ENCODE assay signal across 7 cellular contexts in the genomic region with DNA sequence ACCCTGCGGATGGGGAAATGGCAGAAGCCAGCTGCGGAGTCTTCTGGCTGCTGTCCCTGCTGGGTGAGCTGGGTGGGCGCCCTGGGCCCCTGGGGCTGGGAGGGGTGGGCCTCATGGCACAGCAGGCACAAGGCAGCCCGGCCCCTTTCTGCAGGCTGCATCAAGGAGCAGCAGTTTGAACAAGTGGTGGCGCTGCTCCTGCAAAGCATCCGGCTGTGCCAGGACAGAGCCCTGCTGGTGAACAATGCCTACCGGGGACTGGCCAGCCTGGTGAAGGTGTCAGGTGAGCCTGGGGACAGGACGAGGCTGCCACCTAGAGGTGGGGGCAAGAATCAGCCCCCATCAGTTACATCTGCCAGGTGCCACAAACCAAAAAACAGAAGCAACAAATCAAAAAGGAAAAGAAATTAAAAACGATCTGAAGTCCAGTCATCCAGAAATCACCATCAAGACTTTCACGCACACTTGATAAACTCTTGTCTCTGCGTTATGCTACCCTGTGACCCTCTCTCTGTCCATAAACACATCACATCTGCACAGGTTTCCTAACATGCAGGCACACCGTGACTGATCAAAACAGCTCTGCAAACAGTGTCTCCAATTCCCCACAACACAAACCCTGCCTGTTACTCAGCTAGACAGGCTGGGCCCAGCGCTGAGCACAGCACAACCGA. TPM values are rescaled to one million over a fixed set of nuclear protein-coding genes. Genes with fewer than 3 reads are reported as not detected.
DNase-seq lines count a peak whose midpoint lies in the region; ATAC-seq, FAIRE-seq and TF ChIP-seq lines count a peak whose summit lies in the region.

No MANE protein-coding gene starts in this region.

- no peak overlapping the region for H2AFZ ChIP-seq in OCI-LY7 (ENCODE audit: low read length)

- DNase-seq in GM12891 (ENCODE audit: insufficient read length, low spot score) (peak; percentile 59), OCI-LY7 (ENCODE audit: low spot score) (peak; percentile 49), iris pigment epithelial cell (ENCODE audit: low read depth) (peak; percentile 7), NCI-H1930 (lab: John Stamatoyannopoulos, UW) (no peak), left ventricle myocardium superior (no peak)
- DNase-seq in activated effector memory CD4-positive, alpha-beta T cell treated with anti-CD3 and anti-CD28 coated beads, Interleukin-2, amount 50 U/mL, for 16 hours = peak; percentile 84
- DNase-seq in stimulated activated CD8-positive, alpha-beta memory T cell treated with anti-CD3 and anti-CD28 coated beads, Interleukin-2, amount 100 ng/mL, for 1 hour (ENCODE audit: low read depth in 2 of 2) = peak; percentile 33 to 39

- FAIRE-seq in GM12891 (lab: Jason Lieb, UNC) = no peak

- no peaks in the 10 kb centered on the region for H3K9me3 ChIP-seq in OCI-LY7 (ENCODE audit: low read length)

- no peak for ATAC-seq in left ventricle myocardium superior

- intact Hi-C loops in OCI-LY7 (cut with micrococcal nuclease; ENCODE audit: unreplicated experiment) (no loop called here), left ventricle myocardium superior (cut with micrococcal nuclease) (loop anchor here (10.0 kb wide), 2 partner anchors 81 to 321 kb away; no protein-coding TSS in a partner anchor)

- peaks cover 59% of the 10 kb centered on the region for H3K36me3 ChIP-seq in OCI-LY7 (ENCODE audit: insufficient read depth, low read length)

- POLR2A ChIA-PET in OCI-LY7 (lab: Charles Lee) = interaction anchor here (0.6 kb wide), 1 partner anchor 887 kb away, joined by 3 read pairs; no protein-coding TSS in a partner anchor

- H3K4me2 ChIP-seq in OCI-LY7 (ENCODE audit: low read length) = no peak overlapping the region

- no peak overlapping the region for H3K27ac ChIP-seq in OCI-LY7 (ENCODE audit: low read depth, low read length, poor library complexity, severe bottlenecking)

- H3K9me2 ChIP-seq in OCI-LY7 (ENCODE audit: insufficient read depth, low read length) = no peaks in the 10 kb centered on the region

- H3K4me3 ChIP-seq in OCI-LY7 (ENCODE audit: low read depth, low read length, poor library complexity, severe bottlenecking) = no peak overlapping the region

- H3K4me1 ChIP-seq in OCI-LY7 (ENCODE audit: insufficient read depth, low read length, poor library complexity, severe bottlenecking) = peaks cover 17% of the 10 kb centered on the region

- no TSS peak for BruUV-seq in OCI-LY7 (replicated peaks; lab: Mats Ljungman, UMichigan)

- CTCF ChIA-PET in OCI-LY7 (lab: Charles Lee; ENCODE audit: unreplicated experiment) = interaction anchor here (0.6 to 1.5 kb wide), 2 partner anchors 19 to 83 kb away, joined by 3 read pairs; no protein-coding TSS in a partner anchor

- H4K20me1 ChIP-seq in OCI-LY7 (ENCODE audit: insufficient read depth, low read length) = no peaks in the 10 kb centered on the region

- peak; percentile 83 for TF ChIP-seq CTCF in OCI-LY7 (conservative IDR thresholded peaks at IDR 0.05; ENCODE audit: low read length)

- no peaks in the 10 kb centered on the region for H3K79me2 ChIP-seq in OCI-LY7 (ENCODE audit: insufficient read depth, low read depth, low read length)

- peak; percentile 27; the same call in 1 of the 2 replicates for TF ChIP-seq POLR2A in GM12891 (IDR thresholded peaks at IDR 0.05; ENCODE audit: low read depth, low read length)

TF ChIP-seq in GM12891, 5 proteins besides CTCF, POLR2A, EP300 and RAD21:
- no peak for TF ChIP-seq TAF1 (IDR thresholded peaks at IDR 0.05; ENCODE audit: low read depth, low read length)

RNA-seq across cellular contexts. Expression of a gene that starts 13.9 kb away (rescaled TPM):
- 25.6 TPM for polyA plus RNA-seq in GM12891 (2012; ENCODE audit: low read depth, missing spikeins)
- 33.6 and 35.7 TPM in 2 replicates for total RNA-seq in OCI-LY7 (2014; rRNA removed; shearing (Covaris generic))
- 40.6 and 45.5 TPM in 2 replicates for total RNA-seq in OCI-LY7 (2022)
- 18.7 TPM for total RNA-seq in left ventricle myocardium superior

RNA-seq across cellular contexts. Expression of a gene that starts 18.3 kb away (rescaled TPM):
- polyA plus RNA-seq in GM12891 (2012; ENCODE audit: low read depth, missing spikeins) = 3.4 TPM
- total RNA-seq in OCI-LY7 (2014; rRNA removed; shearing (Covaris generic)) = 6.2 and 6.6 TPM in 2 replicates
- total RNA-seq in OCI-LY7 (2022) = 18.1 and 18.5 TPM in 2 replicates
- 3.1 TPM for total RNA-seq in left ventricle myocardium superior

RNA-seq across cellular contexts. Expression of a gene that starts 27.7 kb away (rescaled TPM):
- 0.45 TPM for polyA plus RNA-seq in GM12891 (2012; ENCODE audit: low read depth, missing spikeins)
- 0.05 and 1.7 TPM in 2 replicates for total RNA-seq in OCI-LY7 (2014; rRNA removed; shearing (Covaris generic))
- 0.81 and 1.4 TPM in 2 replicates for total RNA-seq in OCI-LY7 (2022)
- total RNA-seq in left ventricle myocardium superior = 0.17 TPM

RNA-seq across cellular contexts. Expression of a gene that starts 28.0 kb away (rescaled TPM):
- polyA plus RNA-seq in GM12891 (2012; ENCODE audit: low read depth, missing spikeins) = 64.3 TPM
- total RNA-seq in OCI-LY7 (2014; rRNA removed; shearing (Covaris generic)) = 75.5 and 76.0 TPM in 2 replicates
- total RNA-seq in OCI-LY7 (2022) = 87.5 and 92.3 TPM in 2 replicates
- 66.5 TPM for total RNA-seq in left ventricle myocardium superior

RNA-seq across cellular contexts. Expression of a gene that starts 47.6 kb away (rescaled TPM):
- polyA plus RNA-seq in GM12891 (2012; ENCODE audit: low read depth, missing spikeins) = 25.9 TPM
- 19.0 and 32.5 TPM in 2 replicates for total RNA-seq in OCI-LY7 (2014; rRNA removed; shearing (Covaris generic))
- total RNA-seq in OCI-LY7 (2022) (13.2 and 19.7 TPM in 2 replicates), left ventricle myocardium superior (14.5 TPM)

Comparison
In these comparisons a context has a peak if more than half of its experiments do, and no peak if none do; other contexts are left out.
1. DNase-seq: peak in GM12891 (single experiment), OCI-LY7 (single experiment), activated effector memory CD4-positive, alpha-beta T cell treated with anti-CD3 and anti-CD28 coated beads, Interleukin-2, amount 50 U/mL, for 16 hours (single experiment), iris pigment epithelial cell (single experiment) and stimulated activated CD8-positive, alpha-beta memory T cell treated with anti-CD3 and anti-CD28 coated beads, Interleukin-2, amount 100 ng/mL, for 1 hour (2 of 2); none in NCI-H1930 (0 of 2) and left ventricle myocardium superior (single experiment).